In genomic region chr2:127658641-127659407, GRCh38 we compare ENCODE assay signal across 21 cellular contexts. TPM values are rescaled to one million over a fixed set of nuclear protein-coding genes. Genes with fewer than 3 reads are reported as not detected.
A peak's percentile ranks its signal among the peaks of the same experiment; 100 is the strongest.
DNase-seq lines count a peak whose midpoint lies in the region; ATAC-seq and TF ChIP-seq lines count a peak whose summit lies in the region.
"Had no signal": no experiment of that assay in that cellular context is flagged by ENCODE, and none has a peak within 500 bp of the region (broad histone marks: within the 10 kb centered on the region; RNA-seq: fewer than 3 reads in every experiment).

No MANE protein-coding gene starts in this region.

- intact Hi-C loops in right lobe of liver (cut with DNase I): no loop called here

- H3K4me3 ChIP-seq in NT2/D1 (ENCODE audit: insufficient read length, low read depth) (no peak overlapping the region), coronary artery (peak overlapping the region; percentile 13), right lobe of liver (no peak overlapping the region), stomach smooth muscle (ENCODE audit: low read length in 2 of 2) (peak overlapping the region; percentile 28 to 58)
- H3K4me3 ChIP-seq: HAP-1 had no signal

- DNase-seq in NT2/D1 (ENCODE audit: low read depth, low spot score) (no peak), coronary artery (ENCODE audit: low spot score) (no peak), right lobe of liver (peak in 2 of 3 donors; percentile 37 to 40), GM19240 (ENCODE audit: insufficient read length, low spot score) (no peak), immature natural killer cell (no peak)
- no peak for DNase-seq in stimulated activated CD4-positive, alpha-beta T cell treated with anti-CD3 and anti-CD28 coated beads, Interleukin-12 subunit alpha, Interleukin-12 subunit beta, amount 100 ng/mL, for 4 hours
- DNase-seq in stimulated activated CD8-positive, alpha-beta memory T cell treated with anti-CD3 and anti-CD28 coated beads, Interleukin-4, amount 100 ng/mL, for 48 hours: no peak
- DNase-seq: activated T-cell treated with anti-CD3 and anti-CD28 coated beads, Interleukin-2, amount 50 U/mL, for 48 hours; AML-193; DMS 273 treated with DMSO at 0.1 percent for 48 hours; effector CD4-positive, alpha-beta T cell; foreskin melanocyte; KG1; NCI-H1436; NCI-H526 had no signal

- H3K9ac ChIP-seq in NT2/D1 (ENCODE audit: insufficient read length, low read depth) (peak overlapping the region; percentile 22), stomach smooth muscle (ENCODE audit: low read length in 2 of 2) (peak overlapping the region; percentile 75 to 77)

- H3K9me3 ChIP-seq in NT2/D1 (ENCODE audit: insufficient read depth, low read length) (no peaks in the 10 kb centered on the region; the same call in 1 of the 2 replicates), right lobe of liver (no peaks in the 10 kb centered on the region), stomach smooth muscle (ENCODE audit: control insufficient read depth in 2 of 2, low read length in 2 of 2) (no peaks in the 10 kb centered on the region)
- H3K9me3 ChIP-seq: HAP-1 had no signal

- ATAC-seq in right lobe of liver: no peak

- H3K27ac ChIP-seq in coronary artery (peak overlapping the region; percentile 51 to 89), right lobe of liver (peak overlapping the region in 1 of 3 donors; percentile 10), stomach smooth muscle (ENCODE audit: low read length) (peak overlapping the region; percentile 100)

- TF ChIP-seq CTCF in coronary artery (IDR thresholded peaks at IDR 0.05) (no peak), right lobe of liver (IDR thresholded peaks at IDR 0.05) (no peak)

- H3K9me3 Mint-ChIP-seq in immature natural killer cell: no peaks in the 10 kb centered on the region
- H3K9me3 Mint-ChIP-seq: neural crest cell; T-helper 1 cell treated with Interleukin-12 subunit alpha and Interleukin-12 subunit beta and Interleukin-4 antibody, amounts not matched to agents 30 μg/mL and 1 μg/mL, for 36 hours had no signal

- H3K36me3 ChIP-seq in NT2/D1 (ENCODE audit: insufficient read depth, insufficient read length, low read length) (peaks cover 28% of the 10 kb centered on the region), right lobe of liver (peaks cover 0 to 20% (median 7%) of the 10 kb centered on the region in 4 donors), stomach smooth muscle (ENCODE audit: control insufficient read depth in 2 of 2, insufficient read depth in 2 of 2, low read length in 2 of 2) (peaks cover 10 to 17% of the 10 kb centered on the region in 2 donors)
- H3K36me3 ChIP-seq: HAP-1 had no signal

- H3K4me1 Mint-ChIP-seq in immature natural killer cell: no peaks in the 10 kb centered on the region

- no peak overlapping the region for H3K4me3 Mint-ChIP-seq in immature natural killer cell
- H3K4me3 Mint-ChIP-seq: neural crest cell; T-helper 1 cell treated with Interleukin-12 subunit alpha and Interleukin-12 subunit beta and Interleukin-4 antibody, amounts not matched to agents 30 μg/mL and 1 μg/mL, for 36 hours had no signal

- H3K4me1 ChIP-seq in NT2/D1 (ENCODE audit: insufficient read depth, insufficient read length) (peaks cover 26% of the 10 kb centered on the region), right lobe of liver (peaks cover 0 to 18% (median 10%) of the 10 kb centered on the region in 4 donors), stomach smooth muscle (ENCODE audit: control insufficient read depth, insufficient read depth, low read length) (peaks cover 96% of the 10 kb centered on the region)
- H3K4me1 ChIP-seq: HAP-1 had no signal

- TF ChIP-seq POLR2A in right lobe of liver (IDR thresholded peaks at IDR 0.05): no peak

- WGBS in right lobe of liver (ENCODE audit: insufficient coverage, low coverage, low lambda C conversion rate, missing lambda C conversion rate): 68% methylated on average over 5 of the region's 20 CpGs

- H3K27me3 ChIP-seq in NT2/D1 (ENCODE audit: insufficient read depth, insufficient read length) (peaks cover 11% of the 10 kb centered on the region), right lobe of liver (no peaks in the 10 kb centered on the region), stomach smooth muscle (ENCODE audit: control insufficient read depth in 1 of 2, insufficient read depth in 2 of 2, low read length in 2 of 2) (no peaks in the 10 kb centered on the region)

- no peak overlapping the region for H3K27ac Mint-ChIP-seq in immature natural killer cell
- H3K27ac Mint-ChIP-seq: T-helper 1 cell treated with Interleukin-12 subunit alpha and Interleukin-12 subunit beta and Interleukin-4 antibody, amounts not matched to agents 30 μg/mL and 1 μg/mL, for 36 hours had no signal

- no peaks in the 10 kb centered on the region for H3K36me3 Mint-ChIP-seq in immature natural killer cell

- H3K27me3 Mint-ChIP-seq in immature natural killer cell (ENCODE audit: low read depth in 3 of 3): peaks cover 2 to 9% (median 3%) of the 10 kb centered on the region in 3 donors

RNA-seq across cellular contexts. Expression of gene GPR17, which starts 12.9 kb away (rescaled TPM):
- total RNA-seq in right lobe of liver: not detected
- not detected for polyA plus RNA-seq in immature natural killer cell
- total RNA-seq: ureter had no signal
- polyA plus RNA-seq: keratinocyte had no signal

RNA-seq across cellular contexts. Expression of gene LIMS2, which starts 16.5 kb away (rescaled TPM):
- total RNA-seq in right lobe of liver: 10 to 100 TPM in 5 of 6 experiments, 1 to 10 TPM in 1; 6.6 to 37.7 (median 19.5) TPM
- polyA plus RNA-seq in immature natural killer cell: under 1 TPM in 1 of 3 donors, not detected in 2; 0.40 TPM
- polyA plus RNA-seq: keratinocyte had no signal

RNA-seq across cellular contexts. Expression of gene SFT2D3, which starts 42.5 kb away (rescaled TPM):
- 1 to 10 TPM; 1.6 to 4.7 (median 3.4) TPM for total RNA-seq in right lobe of liver
- polyA plus RNA-seq in immature natural killer cell: 1 to 10 TPM in 2 of 3 donors, not detected in 1; 1.3 to 3.4 TPM

Comparison
In these comparisons a context has a peak if more than half of its experiments do, and no peak if none do; other contexts are left out.
1. DNase-seq: peak in right lobe of liver (2 of 3); none in NT2/D1 (single experiment), coronary artery (single experiment), GM19240 (single experiment), stimulated activated CD4-positive, alpha-beta T cell treated with anti-CD3 and anti-CD28 coated beads, Interleukin-12 subunit alpha, Interleukin-12 subunit beta, amount 100 ng/mL, for 4 hours (single experiment), immature natural killer cell (0 of 3) and stimulated activated CD8-positive, alpha-beta memory T cell treated with anti-CD3 and anti-CD28 coated beads, Interleukin-4, amount 100 ng/mL, for 48 hours (single experiment).
2. H3K4me3 ChIP-seq: peak in coronary artery (single experiment) and stomach smooth muscle (2 of 2); none in NT2/D1 (single experiment) and right lobe of liver (0 of 3).